Comparison of ENCODE assay signal across 19 cellular contexts in genomic region chr16:1254821-1255220, GRCh38. TPM values are rescaled to one million over a fixed set of nuclear protein-coding genes. Genes with fewer than 3 reads are reported as not detected.
"Had no signal": no experiment of that assay in that cellular context is flagged by ENCODE, and none has a peak within 500 bp of the region (broad histone marks: within the 10 kb centered on the region; RNA-seq: fewer than 3 reads in every experiment).

No MANE protein-coding gene starts in this region.

RNA-seq across cellular contexts. Expression of gene TPSD1, which starts 1.0 kb away (rescaled TPM):
- total RNA-seq: activated naive CD4-positive, alpha-beta T cell treated with anti-CD3 and anti-CD28 coated beads for 36 hours; activated naive CD4-positive, alpha-beta T cell treated with anti-CD3 and anti-CD28 coated beads, Interleukin-2, amount 50 U/mL, for 72 hours; activated naive CD8-positive, alpha-beta T cell treated with anti-CD3 and anti-CD28 coated beads for 36 hours; activated naive CD8-positive, alpha-beta T cell treated with anti-CD3 and anti-CD28 coated beads, Interleukin-2, amount 10 ng/mL, durations not matched to agents 7 days and 5 days; activated T-cell treated with anti-CD3 and anti-CD28 coated beads, Interleukin-2, amount 50 U/mL, for 72 hours; activated T-helper 1 cell treated with anti-CD3 and anti-CD28 coated beads, Interleukin-12 subunit alpha, Interleukin-12 subunit beta, Interleukin-2, Interleukin-4 antibody, amounts not matched to agents 30 ng/mL and 10 ng/mL and 1 ng/mL, durations not matched to agents 14 hours and 24 hours and 36 hours; activated T-helper 17 cell treated with anti-CD3 and anti-CD28 coated beads, Interleukin-2, amount 50 U/mL, for 72 hours; activated T-helper 2 cell treated with anti-CD3 and anti-CD28 coated beads, Interferon-gamma antibody, Interleukin-2, Interleukin-4, amounts not matched to agents 10 μg/mL and 5 μg/mL and 100 μg/mL, durations not matched to agents 14 hours and 24 hours and 36 hours; adrenal gland; aorta; astrocyte; bronchial epithelial cell; cardiac muscle cell; cardiac septum; cerebellum; chondrocyte had no signal
- polyA plus RNA-seq: cardiac muscle cell had no signal

RNA-seq across cellular contexts. Expression of gene TPSAB1, which starts 14.3 kb away (rescaled TPM):
- total RNA-seq: activated naive CD4-positive, alpha-beta T cell treated with anti-CD3 and anti-CD28 coated beads for 36 hours; activated naive CD8-positive, alpha-beta T cell treated with anti-CD3 and anti-CD28 coated beads for 36 hours; activated naive CD8-positive, alpha-beta T cell treated with anti-CD3 and anti-CD28 coated beads, Interleukin-2, amount 10 ng/mL, durations not matched to agents 7 days and 5 days; activated T-helper 1 cell treated with anti-CD3 and anti-CD28 coated beads, Interleukin-12 subunit alpha, Interleukin-12 subunit beta, Interleukin-2, Interleukin-4 antibody, amounts not matched to agents 30 ng/mL and 10 ng/mL and 1 ng/mL, durations not matched to agents 14 hours and 24 hours and 36 hours; activated T-helper 2 cell treated with anti-CD3 and anti-CD28 coated beads, Interferon-gamma antibody, Interleukin-2, Interleukin-4, amounts not matched to agents 10 μg/mL and 5 μg/mL and 100 μg/mL, durations not matched to agents 14 hours and 24 hours and 36 hours; astrocyte; bronchial epithelial cell; cardiac muscle cell; chondrocyte had no signal
- polyA plus RNA-seq: cardiac muscle cell had no signal

RNA-seq across cellular contexts. Expression of gene TPSB2, which starts 24.8 kb away (rescaled TPM):
- total RNA-seq: activated naive CD4-positive, alpha-beta T cell treated with anti-CD3 and anti-CD28 coated beads for 36 hours; activated naive CD8-positive, alpha-beta T cell treated with anti-CD3 and anti-CD28 coated beads for 36 hours; activated naive CD8-positive, alpha-beta T cell treated with anti-CD3 and anti-CD28 coated beads, Interleukin-2, amount 10 ng/mL, durations not matched to agents 7 days and 5 days; activated T-helper 1 cell treated with anti-CD3 and anti-CD28 coated beads, Interleukin-12 subunit alpha, Interleukin-12 subunit beta, Interleukin-2, Interleukin-4 antibody, amounts not matched to agents 30 ng/mL and 10 ng/mL and 1 ng/mL, durations not matched to agents 14 hours and 24 hours and 36 hours; activated T-helper 17 cell treated with anti-CD3 and anti-CD28 coated beads, Interleukin-2, amount 50 U/mL, for 72 hours; activated T-helper 2 cell treated with anti-CD3 and anti-CD28 coated beads, Interferon-gamma antibody, Interleukin-2, Interleukin-4, amounts not matched to agents 10 μg/mL and 5 μg/mL and 100 μg/mL, durations not matched to agents 14 hours and 24 hours and 36 hours; ascending aorta; astrocyte; bronchial epithelial cell; cardiac muscle cell; cerebellum; chondrocyte had no signal
- polyA plus RNA-seq: cardiac muscle cell had no signal

RNA-seq across cellular contexts. Expression of gene TPSG1, which starts 29.8 kb away (rescaled TPM):
- total RNA-seq: activated naive CD4-positive, alpha-beta T cell treated with anti-CD3 and anti-CD28 coated beads for 36 hours; activated naive CD4-positive, alpha-beta T cell treated with anti-CD3 and anti-CD28 coated beads, Interleukin-2, amount 50 U/mL, for 72 hours; activated naive CD8-positive, alpha-beta T cell treated with anti-CD3 and anti-CD28 coated beads for 36 hours; activated naive CD8-positive, alpha-beta T cell treated with anti-CD3 and anti-CD28 coated beads, Interleukin-2, amount 10 ng/mL, durations not matched to agents 7 days and 5 days; activated T-cell treated with anti-CD3 and anti-CD28 coated beads, Interleukin-2, amount 50 U/mL, for 4 hours; activated T-helper 1 cell treated with anti-CD3 and anti-CD28 coated beads, Interleukin-12 subunit alpha, Interleukin-12 subunit beta, Interleukin-2, Interleukin-4 antibody, amounts not matched to agents 30 ng/mL and 10 ng/mL and 1 ng/mL, durations not matched to agents 14 hours and 24 hours and 36 hours; activated T-helper 17 cell treated with anti-CD3 and anti-CD28 coated beads, Interleukin-2, amount 50 U/mL, for 72 hours; activated T-helper 2 cell treated with anti-CD3 and anti-CD28 coated beads, Interferon-gamma antibody, Interleukin-2, Interleukin-4, amounts not matched to agents 10 μg/mL and 5 μg/mL and 100 μg/mL, durations not matched to agents 14 hours and 24 hours and 36 hours; ascending aorta; astrocyte; body of pancreas; bronchial epithelial cell; cardiac muscle cell; cardiac septum; cerebellum; chondrocyte had no signal
